In genomic region chr1:54132485-54132884, GRCh38 we compare ENCODE assay signal across 19 cellular contexts. TPM values are rescaled to one million over a fixed set of nuclear protein-coding genes. Genes with fewer than 3 reads are reported as not detected.
DNase-seq lines count a peak whose midpoint lies in the region; ATAC-seq, FAIRE-seq and TF ChIP-seq lines count a peak whose summit lies in the region.
"Had no signal": no experiment of that assay in that cellular context is flagged by ENCODE, and none has a peak within 500 bp of the region (broad histone marks: within the 10 kb centered on the region; RNA-seq: fewer than 3 reads in every experiment).

No MANE protein-coding gene starts in this region.

- no peak overlapping the region for H3K4me2 ChIP-seq in K562 (ENCODE audit: insufficient read depth, low read length)
- H3K4me2 ChIP-seq: GM23338, PC-9 had no signal

- TF ChIP-seq CTCF in HEK293 (tag by site-specific recombination; IDR thresholded peaks at IDR 0.05) (no peak), Panc1 (IDR thresholded peaks at IDR 0.05) (no peak), K562 (IDR thresholded peaks at IDR 0.05 in 2 of 3, conservative IDR thresholded peaks at IDR 0.05 in 1 of 3; ENCODE audit: insufficient read depth in 2 of 3, low read depth in 1 of 3, low read length in 3 of 3) (no peak)

- WGBS in K562 (ENCODE audit: insufficient coverage, low coverage, missing lambda C conversion rate) = 3% methylated on average over 2 of the region's 2 CpGs

- CTCF ChIA-PET in HEK293 (lab: Yijun Ruan, JAX) (interaction anchor here (0.6 to 1.9 kb wide), 3 partner anchors 10 to 18 kb away, joined by 3 to 9 read pairs (median 5); no protein-coding TSS in a partner anchor), Panc1 (lab: Charles Lee) (no interaction called here), K562 (lab: Yijun Ruan, JAX; ENCODE audit: low intra/inter-chr PET ratio) (no interaction called here)
- CTCF ChIA-PET in activated CD4-positive, alpha-beta memory T cell treated with anti-CD3 and anti-CD28 coated beads for 36 hours (lab: Charles Lee) = no interaction called here

- no peaks in the 10 kb centered on the region for H3K9me3 Mint-ChIP-seq in activated CD4-positive, alpha-beta memory T cell treated with anti-CD3 and anti-CD28 coated beads for 36 hours
- H3K9me3 Mint-ChIP-seq: GM23338 had no signal

- H3K27ac Mint-ChIP-seq in activated CD4-positive, alpha-beta memory T cell treated with anti-CD3 and anti-CD28 coated beads for 36 hours = no peak overlapping the region
- H3K27ac Mint-ChIP-seq: GM23338 had no signal

- H3K79me2 ChIP-seq in K562 (ENCODE audit: control insufficient read depth, insufficient read depth, low read length) = no peaks in the 10 kb centered on the region

- peaks cover 11% of the 10 kb centered on the region; the same call in 1 of the 2 replicates for H4K20me1 ChIP-seq in K562 (replicated peaks; ENCODE audit: control insufficient read depth, insufficient read depth, low read length)

- no peak overlapping the region for H3K27ac ChIP-seq in HEK293 (ENCODE audit: extremely low read depth, low read depth, low read length)
- no peak overlapping the region for H3K27ac ChIP-seq in Panc1 (ENCODE audit: low read length)
- H3K27ac ChIP-seq in K562 (ENCODE audit: extremely low read depth, low read depth, low read length) = no peak overlapping the region
- H3K27ac ChIP-seq: PC-9, SJCRH30 had no signal

- no TSS peak for BruUV-seq in Panc1 (replicated peaks; lab: Mats Ljungman, UMichigan)
- BruUV-seq in K562 (replicated peaks; lab: Mats Ljungman, UMichigan) = no TSS peak

- H3K27me3 Mint-ChIP-seq in activated CD4-positive, alpha-beta memory T cell treated with anti-CD3 and anti-CD28 coated beads for 36 hours = no peaks in the 10 kb centered on the region

- intact Hi-C loops in Panc1 (cut with micrococcal nuclease; ENCODE audit: unreplicated experiment) = no loop called here
- intact Hi-C loops in K562 (cut with micrococcal nuclease) = no loop called here
- intact Hi-C loops in activated CD4-positive, alpha-beta memory T cell treated with anti-CD3 and anti-CD28 coated beads for 36 hours (cut with micrococcal nuclease) = no loop called here

- POLR2A ChIA-PET in HEK293 (lab: Yijun Ruan, JAX) = no interaction called here
- POLR2A ChIA-PET in Panc1 (lab: Charles Lee) = no interaction called here
- POLR2A ChIA-PET in K562 (lab: Yijun Ruan, JAX) = interaction anchor here (0.6 to 0.9 kb wide), 2 partner anchors 15 to 531 kb away, joined by 3 read pairs; no protein-coding TSS in a partner anchor
- POLR2A ChIA-PET in activated CD4-positive, alpha-beta memory T cell treated with anti-CD3 and anti-CD28 coated beads for 36 hours (lab: Charles Lee) = no interaction called here

- H3K36me3 Mint-ChIP-seq in activated CD4-positive, alpha-beta memory T cell treated with anti-CD3 and anti-CD28 coated beads for 36 hours = no peaks in the 10 kb centered on the region

- no peak overlapping the region for H3K4me3 Mint-ChIP-seq in activated CD4-positive, alpha-beta memory T cell treated with anti-CD3 and anti-CD28 coated beads for 36 hours
- H3K4me3 Mint-ChIP-seq: GM23338 had no signal

- no peak for TF ChIP-seq RAD21 in K562 (CRISPR knock-in tag; conservative IDR thresholded peaks at IDR 0.05 in 1 of 2, IDR thresholded peaks at IDR 0.05 in 1 of 2)

- H3K4me3 ChIP-seq in HEK293 (ENCODE audit: low read depth, low read length) (no peak overlapping the region), Panc1 (ENCODE audit: low read depth in 2 of 2, low read length in 2 of 2) (no peak overlapping the region), K562 (no peak overlapping the region)
- H3K4me3 ChIP-seq: GM12878, GM23338, PC-9, SJCRH30 had no signal

- in situ Hi-C loops in Panc1 (cut with HindIII; ENCODE audit: low pct_unique_long_range_greater_than_20kb, low sequenced_read_pairs) = no loop called here
- in situ Hi-C loops in K562 (cut with MboI) = no loop called here

- no peaks in the 10 kb centered on the region for H3K36me3 ChIP-seq in HEK293 (ENCODE audit: control insufficient read depth in 2 of 2, insufficient read depth in 1 of 2, low read length in 2 of 2)
- no peaks in the 10 kb centered on the region for H3K36me3 ChIP-seq in Panc1 (ENCODE audit: control insufficient read depth, insufficient read depth, low read length)
- H3K36me3 ChIP-seq in K562 (ENCODE audit: control insufficient read depth, insufficient read depth, low read length) = no peaks in the 10 kb centered on the region
- H3K36me3 ChIP-seq: SJCRH30 had no signal

- FAIRE-seq in K562 (lab: Jason Lieb, UNC) = no peak
- FAIRE-seq: GM12878 had no signal

- no peaks in the 10 kb centered on the region for H3K9me1 ChIP-seq in K562 (ENCODE audit: control insufficient read depth, insufficient read depth, low read length)

- no peaks in the 10 kb centered on the region for H3K4me1 Mint-ChIP-seq in activated CD4-positive, alpha-beta memory T cell treated with anti-CD3 and anti-CD28 coated beads for 36 hours (ENCODE audit: low read depth)

- no peaks in the 10 kb centered on the region for H3K27me3 ChIP-seq in Panc1 (ENCODE audit: control insufficient read depth, insufficient read depth, low read length)
- H3K27me3 ChIP-seq in K562 (ENCODE audit: control insufficient read depth in 2 of 2, insufficient read depth in 2 of 2, low read length in 2 of 2) = peaks cover 21 to 45% of the 10 kb centered on the region in 2 experiments; a peak in 4 of 5 replicates

- no peak for DNase-seq in Panc1 (ENCODE audit: low read depth, low spot score)
- no peak for DNase-seq in K562 (ENCODE audit: extremely low read depth in 1 of 4, low spot score in 3 of 4)
- DNase-seq in pons (ENCODE audit: low spot score) = no peak
- no peak for DNase-seq in activated CD4-positive, alpha-beta memory T cell treated with anti-CD3 and anti-CD28 coated beads for 36 hours
- no peak for DNase-seq in NCI-H1417 (lab: John Stamatoyannopoulos, UW)
- DNase-seq: COR-L47, DMS 273 treated with DMSO at 0.1 percent for 48 hours, KG1, MV-4-11, NCI-H187, NCI-H2107, NCI-H2227 treated with DMSO at 0.1 percent for 48 hours, NCI-H524 treated with DMSO at 0.1 percent for 48 hours, PC-9, SJCRH30 had no signal

- no peaks in the 10 kb centered on the region; the same call in 1 of the 2 replicates for H3K4me1 ChIP-seq in HEK293 (ENCODE audit: control insufficient read depth, insufficient read depth, low read length)
- H3K4me1 ChIP-seq in Panc1 (ENCODE audit: control insufficient read depth, insufficient read depth, low read length) = no peaks in the 10 kb centered on the region
- peaks cover 6 to 8% of the 10 kb centered on the region in 2 experiments; a peak in 4 of 5 replicates for H3K4me1 ChIP-seq in K562 (replicated peaks in 1 of 2; ENCODE audit: control insufficient read depth in 2 of 2, insufficient read depth in 2 of 2, low read length in 2 of 2)

- ATAC-seq in Panc1 (0 out of 2 replicates have a peak, but pooled peaks have one; percentile 10), K562 (no peak), GM21381 (IDR thresholded peaks at IDR 0.05; ENCODE audit: unreplicated experiment) (no peak)
- ATAC-seq: GM12878, GM23338 had no signal

- no peak for TF ChIP-seq POLR2A in K562 (conservative IDR thresholded peaks at IDR 0.05)

- no peak for TF ChIP-seq EP300 in K562 (IDR thresholded peaks at IDR 0.05; ENCODE audit: low read length)

- H2AFZ ChIP-seq in K562 (ENCODE audit: low read depth, low read length) = no peak overlapping the region
- H2AFZ ChIP-seq: GM23338, PC-9 had no signal

- H3K9ac ChIP-seq in K562 (ENCODE audit: insufficient read depth in 1 of 2, low read depth in 2 of 2, low read length in 2 of 2) = no peak overlapping the region

- H3K9me3 ChIP-seq in HEK293 (ENCODE audit: control insufficient read depth, insufficient read depth, low read depth, low read length) = no peaks in the 10 kb centered on the region
- H3K9me3 ChIP-seq in Panc1 (ENCODE audit: control insufficient read depth, insufficient read depth, low read depth, low read length) = no peaks in the 10 kb centered on the region
- H3K9me3 ChIP-seq in K562 (replicated peaks; ENCODE audit: control insufficient read depth, insufficient read depth, low read depth, low read length) = no peaks in the 10 kb centered on the region
- H3K9me3 ChIP-seq: SJCRH30 had no signal

TF ChIP-seq in HEK293, 187 proteins besides CTCF, POLR2A, EP300 and RAD21 (continues in another document):
- TF ChIP-seq ZNF112 (tag by site-specific recombination; IDR thresholded peaks at IDR 0.05) = no peak
- no peak for TF ChIP-seq ZNF248 (tag by site-specific recombination; IDR thresholded peaks at IDR 0.05)
- no peak for TF ChIP-seq ZNF433 (tag by site-specific recombination; IDR thresholded peaks at IDR 0.05; ENCODE audit: low read depth)
- peak; percentile 71; the same call in 1 of the 2 replicates for TF ChIP-seq ZNF366 (tag by site-specific recombination; conservative IDR thresholded peaks at IDR 0.05)

TF ChIP-seq in K562, 482 proteins besides CTCF, POLR2A, EP300 and RAD21 (continues in another document):
- TF ChIP-seq TCF3 (CRISPR knock-in tag; IDR thresholded peaks at IDR 0.05) (peak; percentile 60), ZNF263 (CRISPR knock-in tag; IDR thresholded peaks at IDR 0.05; ENCODE audit: borderline replicate concordance) (0 out of 2 replicates have a peak, but pooled peaks have one; percentile 30), TEAD4 (IDR thresholded peaks at IDR 0.05; ENCODE audit: low read length) (0 out of 2 replicates have a peak, but pooled peaks have one; percentile 20), TEAD4 (CRISPR knock-in tag; IDR thresholded peaks at IDR 0.05; ENCODE audit: borderline replicate concordance) (no peak)

RNA-seq across cellular contexts. Expression of gene CDCP2, which starts 20.3 kb away (rescaled TPM):
- total RNA-seq in Panc1 (2021; ENCODE audit: unreplicated experiment) (not detected), K562 (2014; rRNA removed) (not detected in 2 replicates), K562 (2014; rRNA removed; fragmentation: Illumina TruSeq; extraction: Trizol) (0.06 TPM in 1 of 2 replicates, not detected in the other), K562 (2015; rRNA removed; fragmentation: Illumina TruSeq; extraction: Trizol) (not detected in 2 replicates), K562 (2021) (not detected in 2 replicates)
- polyA plus RNA-seq in Panc1 (2012; ENCODE audit: insufficient read length) = not detected
- total RNA-seq in K562 (2011; cell fraction: chromatin; rRNA removed; ENCODE audit: low replicate concordance) = 0.14 and 0.21 TPM in 2 replicates
- not detected in 2 replicates for total RNA-seq in K562 (2011; cell fraction: nucleolus; rRNA removed)
- 0.22 TPM in 1 of 2 replicates, not detected in the other for total RNA-seq in K562 (2011; cell fraction: nucleoplasm; rRNA removed)
- polyA plus RNA-seq in K562 (2011; rRNA removed) (not detected in 2 replicates), K562 (2014; fragmentation: Illumina TruSeq; extraction: Trizol) (not detected in 2 replicates), K562 (2014; fragmentation: Nextera tagmentation; extraction: Ambion mirVana) (not detected), K562 (2014; rRNA removed) (0.05 TPM in 1 of 2 replicates, not detected in the other)
- polyA plus RNA-seq in K562 (2011; cell fraction: cytosol; rRNA removed) = 0.03 TPM in 1 of 2 replicates, not detected in the other
- polyA plus RNA-seq in K562 (2011; cell fraction: nucleus; rRNA removed) = not detected in 2 replicates
- not detected in 2 replicates for polyA plus RNA-seq in K562 (2012)
- 0.09 TPM in 1 of 2 replicates, not detected in the other for polyA minus RNA-seq in K562 (2011; rRNA and poly(A)+ RNA removed)
- not detected in 2 replicates for polyA minus RNA-seq in K562 (2011; cell fraction: cytosol; rRNA and poly(A)+ RNA removed)
- polyA minus RNA-seq in K562 (2011; cell fraction: nucleus; rRNA and poly(A)+ RNA removed) = not detected in 2 replicates
- not detected for total RNA-seq in activated CD4-positive, alpha-beta memory T cell treated with anti-CD3 and anti-CD28 coated beads for 36 hours
- total RNA-seq: GM23338, PC-9, SJCRH30 had no signal
- polyA plus RNA-seq: GM12878, GM23338 had no signal
